In the genomic region with DNA sequence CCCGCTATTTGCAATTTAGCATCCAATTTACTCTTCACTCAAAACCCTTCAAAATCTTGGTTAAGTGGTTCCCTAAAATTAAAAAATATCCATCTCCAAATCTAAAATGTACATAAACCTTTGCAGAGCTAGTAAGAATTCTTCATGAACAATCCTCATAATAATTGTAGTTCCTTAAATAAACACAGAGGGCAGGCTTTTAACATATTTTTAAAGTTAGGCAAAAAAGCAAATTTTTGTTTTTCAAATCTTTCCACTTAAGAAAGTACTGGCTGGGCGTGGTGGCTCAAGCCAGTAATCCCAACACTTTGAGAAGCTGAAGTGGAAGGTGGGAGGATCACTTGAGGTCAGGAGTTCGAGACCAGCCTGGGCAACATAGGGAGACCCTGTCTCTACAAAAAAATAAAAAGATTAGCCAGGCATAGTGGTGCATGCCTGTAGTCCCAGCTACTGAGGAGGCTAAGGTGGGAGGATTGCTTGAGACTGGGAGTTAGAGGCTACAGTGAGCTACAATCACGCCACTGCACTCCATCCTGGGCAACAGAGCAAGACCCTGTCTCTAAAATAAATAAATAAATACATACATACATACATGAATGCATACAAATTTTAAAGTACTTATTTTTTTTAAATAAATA, we compare ENCODE assay signal across 8 cellular contexts. TPM values are rescaled to one million over a fixed set of nuclear protein-coding genes. Genes with fewer than 3 reads are reported as not detected.
DNase-seq lines count a peak whose midpoint lies in the region; ATAC-seq and TF ChIP-seq lines count a peak whose summit lies in the region.

No MANE protein-coding gene starts in this region.

- H3K4me3 ChIP-seq in BJ (ENCODE audit: low read depth, low read length) = no peak overlapping the region
- no peak overlapping the region for H3K4me3 ChIP-seq in astrocyte of the spinal cord (ENCODE audit: low read depth, low read length)
- H3K4me3 ChIP-seq in lower lobe of right lung = no peak overlapping the region
- no peak overlapping the region for H3K4me3 ChIP-seq in mesendoderm (ENCODE audit: low read length)

- CTCF ChIA-PET in BJ (lab: Yijun Ruan, JAX) = interaction anchor here (0.8 to 7.3 kb wide), 23 partner anchors 9 to 160 kb away, joined by 3 to 61 read pairs (median 4); partner anchors contain the start of genes ATL3 and ZFTA

- no peak overlapping the region for H3K4ac ChIP-seq in mesendoderm (ENCODE audit: low read depth, low read length)

- H3K27me3 ChIP-seq in BJ (ENCODE audit: control insufficient read depth, insufficient read depth, low read length) (no peaks in the 10 kb centered on the region), lower lobe of right lung (ENCODE audit: low read depth) (no peaks in the 10 kb centered on the region), mesendoderm (ENCODE audit: insufficient read depth, low read length, poor library complexity) (no peaks in the 10 kb centered on the region)

- peaks cover 21% of the 10 kb centered on the region for H3K4me1 Mint-ChIP-seq in HFFc6 (ENCODE audit: low read depth)

- H3K56ac ChIP-seq in mesendoderm (ENCODE audit: low read length) = no peak overlapping the region

- no peak overlapping the region for H3K4me3 Mint-ChIP-seq in HFFc6

- no peak overlapping the region for H2BK5ac ChIP-seq in mesendoderm (ENCODE audit: low read length)

- peaks cover 37% of the 10 kb centered on the region for H3K36me3 Mint-ChIP-seq in HFFc6 (ENCODE audit: low read depth)

- H3K4me1 ChIP-seq in lower lobe of right lung (no peaks in the 10 kb centered on the region), mesendoderm (ENCODE audit: control insufficient read depth, low read depth, low read length) (no peaks in the 10 kb centered on the region)

- no peak overlapping the region for H4K5ac ChIP-seq in mesendoderm (ENCODE audit: low read length)

- no peak overlapping the region for H2AK5ac ChIP-seq in mesendoderm (ENCODE audit: low read length)

- no peak overlapping the region for H2BK15ac ChIP-seq in mesendoderm (replicated peaks; ENCODE audit: low read depth)

- WGBS in mesendoderm (ENCODE audit: extremely low coverage, insufficient coverage, low lambda C conversion rate) = 100% methylated on average over 1 of the region's 4 CpGs

- no peak for ATAC-seq in lower lobe of right lung

- no peak overlapping the region for H3K4me2 ChIP-seq in mesendoderm (ENCODE audit: low read length)

- no peaks in the 10 kb centered on the region for H3K9me3 ChIP-seq in lower lobe of right lung

- POLR2A ChIA-PET in BJ (lab: Charles Lee) = interaction anchor here (0.6 kb wide), 1 partner anchor 240 kb away, joined by 5 read pairs; no protein-coding TSS in a partner anchor

- no peak overlapping the region for H3K9ac ChIP-seq in mesendoderm (ENCODE audit: low read length)

- H4K8ac ChIP-seq in mesendoderm (ENCODE audit: low read depth, low read length) = no peak overlapping the region

- in situ Hi-C loops in astrocyte of the spinal cord (cut with HindIII; ENCODE audit: low sequenced_read_pairs) = no loop called here

- TF ChIP-seq CTCF in BJ (IDR thresholded peaks at IDR 0.05; ENCODE audit: insufficient read depth, low read depth, low read length) (peak; percentile 41), HFFc6 (IDR thresholded peaks at IDR 0.05) (peak; percentile 74), astrocyte of the spinal cord (IDR thresholded peaks at IDR 0.05; ENCODE audit: low read depth, low read length) (peak; percentile 17), lower lobe of right lung (IDR thresholded peaks at IDR 0.05) (peak; percentile 45)

- no peak overlapping the region for H2BK120ac ChIP-seq in mesendoderm (ENCODE audit: low read depth, low read length)

- no peaks in the 10 kb centered on the region; the same call in 1 of the 2 replicates for H3K27me3 Mint-ChIP-seq in HFFc6 (ENCODE audit: insufficient read depth)

- no peaks in the 10 kb centered on the region for H3K79me2 ChIP-seq in mesendoderm (ENCODE audit: control insufficient read depth, insufficient read depth, low read length)

- DNase-seq in BJ (ENCODE audit: low read depth) (no peak), HFFc6 (peak; percentile 46), astrocyte of the spinal cord (ENCODE audit: low read depth, low spot score) (peak; percentile 33), lower lobe of right lung (no peak), NCI-H2107 (lab: John Stamatoyannopoulos, UW) (no peak), NCI-H146 (lab: John Stamatoyannopoulos, UW) (no peak), NCI-H146 treated with DMSO at 0.1 percent for 48 hours (lab: John Stamatoyannopoulos, UW; ENCODE audit: unreplicated experiment) (no peak), mesendoderm (no peak)

- H3K27ac ChIP-seq in lower lobe of right lung = peak overlapping the region; percentile 4
- no peak overlapping the region for H3K27ac ChIP-seq in mesendoderm (ENCODE audit: low read depth, low read length)

- H3K36me3 ChIP-seq in BJ (ENCODE audit: control insufficient read depth, insufficient read depth, low read length) (peaks cover 9% of the 10 kb centered on the region), lower lobe of right lung (peaks cover 85% of the 10 kb centered on the region), mesendoderm (ENCODE audit: control insufficient read depth, insufficient read depth, low read length) (no peaks in the 10 kb centered on the region)

- H3K18ac ChIP-seq in mesendoderm (ENCODE audit: low read length) = no peak overlapping the region

- intact Hi-C loops in lower lobe of right lung (cut with DNase I) = loop anchor here (10.0 kb wide), 1 partner anchor 155 kb away; no protein-coding TSS in a partner anchor

- H3K79me1 ChIP-seq in mesendoderm (ENCODE audit: low read length) = no peaks in the 10 kb centered on the region

- H3K23ac ChIP-seq in mesendoderm (ENCODE audit: low read length) = no peak overlapping the region

- H3K27ac Mint-ChIP-seq in HFFc6 = peak overlapping the region; percentile 41; the same call in 1 of the 2 replicates

- H3K9me3 Mint-ChIP-seq in HFFc6 = no peaks in the 10 kb centered on the region

RNA-seq across cellular contexts. Expression of gene PLAAT3, which starts 25.1 kb away (rescaled TPM):
- polyA plus RNA-seq in BJ (2011; rRNA removed) = 12.5 and 17.6 TPM in 2 replicates
- 5.3 and 13.8 TPM in 2 replicates for polyA minus RNA-seq in BJ (2011; rRNA and poly(A)+ RNA removed)
- total RNA-seq in HFFc6 (2021; fragmentation: NEBNext Ultra II Directional; extraction: Animal tissue kit (Norgen Biotek cat#: 25700)) = 10 to 100 TPM in 1 of 6 experiments, 1 to 10 TPM in 5; 8.0 to 11.2 (median 8.6) TPM
- 81.9 TPM for total RNA-seq in lower lobe of right lung
- 38.8 TPM for polyA plus RNA-seq in mesendoderm (2013, experiment 1 of 2)
- polyA plus RNA-seq in mesendoderm (2013, experiment 2 of 2) = 37.6 TPM

RNA-seq across cellular contexts. Expression of gene ATL3, which starts 31.9 kb away (rescaled TPM):
- 36.1 and 64.8 TPM in 2 replicates for polyA plus RNA-seq in BJ (2011; rRNA removed)
- polyA minus RNA-seq in BJ (2011; rRNA and poly(A)+ RNA removed) = 49.8 and 61.1 TPM in 2 replicates
- total RNA-seq in HFFc6 (2021; fragmentation: NEBNext Ultra II Directional; extraction: Animal tissue kit (Norgen Biotek cat#: 25700)) = 100 to 1,000 TPM in 5 of 6 experiments, 10 to 100 TPM in 1; 96.9 to 116 (median 109) TPM
- 72.8 TPM for total RNA-seq in lower lobe of right lung
- 10.2 TPM for polyA plus RNA-seq in mesendoderm (2013, experiment 1 of 2)
- polyA plus RNA-seq in mesendoderm (2013, experiment 2 of 2) = 9.7 TPM

RNA-seq across cellular contexts. Expression of gene RTN3, which starts 42.0 kb away (rescaled TPM):
- 91.4 and 164 TPM in 2 replicates for polyA plus RNA-seq in BJ (2011; rRNA removed)
- polyA minus RNA-seq in BJ (2011; rRNA and poly(A)+ RNA removed) = 67.8 and 88.1 TPM in 2 replicates
- total RNA-seq in HFFc6 (2021; fragmentation: NEBNext Ultra II Directional; extraction: Animal tissue kit (Norgen Biotek cat#: 25700)) = 100 to 1,000 TPM; 114 to 144 (median 133) TPM
- total RNA-seq in lower lobe of right lung = 140 TPM
- 117 TPM for polyA plus RNA-seq in mesendoderm (2013, experiment 1 of 2)
- polyA plus RNA-seq in mesendoderm (2013, experiment 2 of 2) = 119 TPM

Comparison
In these comparisons a context has a peak if more than half of its experiments do, and no peak if none do; other contexts are left out.
1. DNase-seq: peak in HFFc6 (single experiment) and astrocyte of the spinal cord (single experiment); none in BJ (single experiment), lower lobe of right lung (single experiment), NCI-H2107 (single experiment), NCI-H146 (single experiment), NCI-H146 treated with DMSO at 0.1 percent for 48 hours (single experiment) and mesendoderm (single experiment).
2. CTCF ChIP-seq: peak in every context shown above with its lines; median percentile 74 in HFFc6; 45 in lower lobe of right lung; 41 in BJ; 17 in astrocyte of the spinal cord.